In genomic region chr4:55027596-55027995, GRCh38 we compare ENCODE assay signal across 33 cellular contexts.
DNase-seq lines count a peak whose midpoint lies in the region; TF ChIP-seq lines count a peak whose summit lies in the region.
"Had no signal": no experiment of that assay in that cellular context is flagged by ENCODE, and none has a peak within 500 bp of the region (broad histone marks: within the 10 kb centered on the region; RNA-seq: fewer than 3 reads in every experiment).

No MANE protein-coding gene starts in this region.

- H3K79me2 ChIP-seq in trophoblast cell (ENCODE audit: control insufficient read depth, insufficient read depth, low read length, poor library complexity) = no peaks in the 10 kb centered on the region

- H2BK12ac ChIP-seq in trophoblast cell (ENCODE audit: low read length) = no peak overlapping the region

- WGBS in trophoblast cell (ENCODE audit: extremely low coverage, insufficient coverage, insufficient read length) = no CpG with 5 or more reads among the region's 2 CpGs

- H4K91ac ChIP-seq in trophoblast cell (ENCODE audit: low read depth, low read length) = no peak overlapping the region

- DNase-seq in nephron progenitor cell (no peak), trophoblast cell (peak; percentile 69), H7 (no peak), foreskin melanocyte (no peak)
- no peak for DNase-seq in stimulated activated CD8-positive, alpha-beta memory T cell treated with anti-CD3 and anti-CD28 coated beads, Interleukin-4, amount 100 ng/mL, for 48 hours
- DNase-seq: 8988T; ACHN; AML-193; BE2C; C1 segment of cervical spinal cord; Caco-2; Calu3; CD4-positive, alpha-beta memory T cell; CD4-positive, alpha-beta T cell; CD4-positive, CD25-positive, alpha-beta regulatory T cell; CD8-positive, alpha-beta memory T cell; CD8-positive, alpha-beta T cell; COR-L47; DMS 273 treated with DMSO at 0.1 percent for 48 hours; DMS153; DMS53; DMS79; DMS79 treated with DMSO at 0.1 percent for 48 hours; DND-41; EL had no signal

- H3K4me3 ChIP-seq in HEK293 (ENCODE audit: low read depth, low read length) (no peak overlapping the region), trophoblast cell (ENCODE audit: low read depth, low read length) (no peak overlapping the region), H7 (ENCODE audit: insufficient read depth, low read depth, low read length) (no peak overlapping the region)
- H3K4me3 ChIP-seq: A549; BLaER1; BLaER1 treated with 17β-estradiol and CSF1 and Interleukin-3, amounts not matched to agents 10 nM and 100 nM had no signal

- no peak overlapping the region for H3K4me3 Mint-ChIP-seq in nephron progenitor cell
- H3K4me3 Mint-ChIP-seq: B cell; CD14-positive monocyte; CD4-positive, alpha-beta memory T cell; CD4-positive, alpha-beta T cell; CD8-positive, alpha-beta memory T cell; CD8-positive, alpha-beta T cell had no signal

- H3K36me3 Mint-ChIP-seq in nephron progenitor cell (ENCODE audit: low read depth) = no peaks in the 10 kb centered on the region
- H3K36me3 Mint-ChIP-seq: CD14-positive monocyte; CD4-positive, alpha-beta memory T cell; CD4-positive, CD25-positive, alpha-beta regulatory T cell; CD8-positive, alpha-beta memory T cell; CD8-positive, alpha-beta T cell had no signal

- POLR2A ChIA-PET in HEK293 (lab: Yijun Ruan, JAX) = interaction anchor here (0.7 kb wide), 1 partner anchor 1177 kb away, joined by 3 read pairs; no protein-coding TSS in a partner anchor

- H3K4me1 ChIP-seq in HEK293 (ENCODE audit: control insufficient read depth, insufficient read depth, low read length) (no peaks in the 10 kb centered on the region; the same call in 1 of the 2 replicates), trophoblast cell (ENCODE audit: control insufficient read depth in 1 of 2, insufficient read depth in 2 of 2, low read length in 2 of 2) (no peaks in the 10 kb centered on the region)
- H3K4me1 ChIP-seq: A549; BE2C; BLaER1; BLaER1 treated with 17β-estradiol and CSF1 and Interleukin-3, amounts not matched to agents 10 nM and 100 nM had no signal

- CTCF ChIA-PET in HEK293 (lab: Yijun Ruan, JAX) = no interaction called here

- no peak overlapping the region for H2BK5ac ChIP-seq in trophoblast cell (ENCODE audit: low read depth, low read length, poor library complexity)

- H3K4me1 Mint-ChIP-seq in nephron progenitor cell = peaks cover 39% of the 10 kb centered on the region
- H3K4me1 Mint-ChIP-seq: B cell; CD14-positive monocyte; CD4-positive, alpha-beta memory T cell; CD4-positive, CD25-positive, alpha-beta regulatory T cell; CD8-positive, alpha-beta memory T cell had no signal

- no peaks in the 10 kb centered on the region for H3K79me1 ChIP-seq in trophoblast cell (ENCODE audit: low read length)

- H3K9me3 ChIP-seq in HEK293 (ENCODE audit: control insufficient read depth, insufficient read depth, low read depth, low read length) = no peaks in the 10 kb centered on the region
- H3K9me3 ChIP-seq in trophoblast cell (ENCODE audit: insufficient read depth, low read depth, low read length) = no peaks in the 10 kb centered on the region
- H3K9me3 ChIP-seq: A549; BE2C; BLaER1; BLaER1 treated with 17β-estradiol and CSF1 and Interleukin-3, amounts not matched to agents 10 nM and 100 nM; Caco-2 had no signal

- H3K27ac ChIP-seq in HEK293 (ENCODE audit: extremely low read depth, low read depth, low read length) (no peak overlapping the region), trophoblast cell (ENCODE audit: low read depth, low read length) (no peak overlapping the region)
- H3K27ac ChIP-seq: 22Rv1; A549; BLaER1; BLaER1 treated with 17β-estradiol and CSF1 and Interleukin-3, amounts not matched to agents 10 nM and 100 nM; C4-2B had no signal

- no peak overlapping the region for H2BK120ac ChIP-seq in trophoblast cell (ENCODE audit: insufficient read depth, low read length, poor library complexity)

- no peak overlapping the region for H3K18ac ChIP-seq in trophoblast cell (ENCODE audit: low read length)

- no peaks in the 10 kb centered on the region for H3K36me3 ChIP-seq in HEK293 (ENCODE audit: control insufficient read depth in 2 of 2, insufficient read depth in 1 of 2, low read length in 2 of 2)
- H3K36me3 ChIP-seq in trophoblast cell (ENCODE audit: control insufficient read depth in 1 of 2, insufficient read depth in 2 of 2, low read length in 2 of 2) = no peaks in the 10 kb centered on the region
- no peaks in the 10 kb centered on the region for H3K36me3 ChIP-seq in H7 (replicated peaks; ENCODE audit: control insufficient read depth, insufficient read depth, low read length)
- H3K36me3 ChIP-seq: BE2C; BLaER1; BLaER1 treated with 17β-estradiol and CSF1 and Interleukin-3, amounts not matched to agents 10 nM and 100 nM had no signal

- H3K23ac ChIP-seq in trophoblast cell (ENCODE audit: low read length) = no peak overlapping the region

- no peak overlapping the region for H4K12ac ChIP-seq in trophoblast cell (ENCODE audit: low read depth, low read length)

- no peak for TF ChIP-seq CTCF in HEK293 (tag by site-specific recombination; IDR thresholded peaks at IDR 0.05)
- TF ChIP-seq CTCF in nephron progenitor cell (IDR thresholded peaks at IDR 0.05) = no peak

- H3K9me3 Mint-ChIP-seq in nephron progenitor cell = peaks cover 9% of the 10 kb centered on the region
- H3K9me3 Mint-ChIP-seq: CD4-positive, alpha-beta T cell; CD8-positive, alpha-beta memory T cell; CD8-positive, alpha-beta T cell had no signal

- H3K27ac Mint-ChIP-seq in nephron progenitor cell = peak overlapping the region; percentile 31
- H3K27ac Mint-ChIP-seq: B cell; CD14-positive monocyte; CD4-positive, alpha-beta T cell; CD4-positive, CD25-positive, alpha-beta regulatory T cell; CD8-positive, alpha-beta memory T cell; CD8-positive, alpha-beta T cell had no signal

- no peak overlapping the region for H2AK5ac ChIP-seq in trophoblast cell (ENCODE audit: low read length)

- no peak overlapping the region for H3K14ac ChIP-seq in trophoblast cell (ENCODE audit: low read length)

- no peak overlapping the region for H2AFZ ChIP-seq in trophoblast cell (ENCODE audit: insufficient read depth, low read length, poor library complexity)

- H3K27me3 Mint-ChIP-seq in nephron progenitor cell (ENCODE audit: low read depth, poor library complexity) = no peaks in the 10 kb centered on the region
- H3K27me3 Mint-ChIP-seq: CD4-positive, CD25-positive, alpha-beta regulatory T cell had no signal

- H4K8ac ChIP-seq in trophoblast cell (ENCODE audit: low read depth, low read length) = no peak overlapping the region

- no peak overlapping the region for H3K9ac ChIP-seq in trophoblast cell (ENCODE audit: low read length)
- H3K9ac ChIP-seq: BLaER1; BLaER1 treated with 17β-estradiol and CSF1 and Interleukin-3, amounts not matched to agents 10 nM and 100 nM had no signal

- no peaks in the 10 kb centered on the region for H3K27me3 ChIP-seq in trophoblast cell (ENCODE audit: insufficient read depth, low read length)
- H3K27me3 ChIP-seq in H7 (ENCODE audit: control insufficient read depth, insufficient read depth, low read length) = no peaks in the 10 kb centered on the region
- H3K27me3 ChIP-seq: BE2C; BLaER1; BLaER1 treated with 17β-estradiol and CSF1 and Interleukin-3, amounts not matched to agents 10 nM and 100 nM had no signal

- H3K4ac ChIP-seq in trophoblast cell (ENCODE audit: low read depth, low read length) = no peak overlapping the region

- no peak overlapping the region for H3K4me2 ChIP-seq in trophoblast cell (ENCODE audit: low read length)
- H3K4me2 ChIP-seq: A549; BLaER1; BLaER1 treated with 17β-estradiol and CSF1 and Interleukin-3, amounts not matched to agents 10 nM and 100 nM had no signal

TF ChIP-seq in HEK293, 187 proteins besides CTCF, POLR2A, EP300 and RAD21:
- peak; percentile 23; the same call in 1 of the 2 replicates for TF ChIP-seq ZNF585B (tag by site-specific recombination; IDR thresholded peaks at IDR 0.05)
- no peak for TF ChIP-seq ZNF776 (tag by site-specific recombination; IDR thresholded peaks at IDR 0.05; ENCODE audit: borderline replicate concordance)
- TF ChIP-seq ZNF677 (tag by site-specific recombination; IDR thresholded peaks at IDR 0.05) = no peak

Comparison
In these comparisons a context has a peak if more than half of its experiments do, and no peak if none do; other contexts are left out.
1. DNase-seq: peak in trophoblast cell (2 of 2); none in nephron progenitor cell (single experiment), stimulated activated CD8-positive, alpha-beta memory T cell treated with anti-CD3 and anti-CD28 coated beads, Interleukin-4, amount 100 ng/mL, for 48 hours (single experiment), H7 (single experiment) and foreskin melanocyte (single experiment).